Comparison of ENCODE assay signal across 1 cellular context in genomic region chr6:111677186-111677990, GRCh38.
TF ChIP-seq lines count a peak whose summit lies in the region.

No MANE protein-coding gene starts in this region.

TF ChIP-seq in HepG2, 621 proteins besides CTCF, POLR2A, EP300 and RAD21 (continued from another document and continues in another):
- TF ChIP-seq, protein P1, sequence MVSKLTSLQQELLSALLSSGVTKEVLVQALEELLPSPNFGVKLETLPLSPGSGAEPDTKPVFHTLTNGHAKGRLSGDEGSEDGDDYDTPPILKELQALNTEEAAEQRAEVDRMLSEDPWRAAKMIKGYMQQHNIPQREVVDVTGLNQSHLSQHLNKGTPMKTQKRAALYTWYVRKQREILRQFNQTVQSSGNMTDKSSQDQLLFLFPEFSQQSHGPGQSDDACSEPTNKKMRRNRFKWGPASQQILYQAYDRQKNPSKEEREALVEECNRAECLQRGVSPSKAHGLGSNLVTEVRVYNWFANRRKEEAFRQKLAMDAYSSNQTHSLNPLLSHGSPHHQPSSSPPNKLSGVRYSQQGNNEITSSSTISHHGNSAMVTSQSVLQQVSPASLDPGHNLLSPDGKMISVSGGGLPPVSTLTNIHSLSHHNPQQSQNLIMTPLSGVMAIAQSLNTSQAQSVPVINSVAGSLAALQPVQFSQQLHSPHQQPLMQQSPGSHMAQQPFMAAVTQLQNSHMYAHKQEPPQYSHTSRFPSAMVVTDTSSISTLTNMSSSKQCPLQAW (CRISPR knock-in tag; IDR thresholded peaks at IDR 0.05): peak; percentile 73; the same call in 1 of the 2 replicates
- TF ChIP-seq ZNF883 (CRISPR knock-in tag; IDR thresholded peaks at IDR 0.05; ENCODE audit: not compliant biosample characterization) (no peak), ARHGAP35 (CRISPR knock-in tag; IDR thresholded peaks at IDR 0.05; ENCODE audit: borderline replicate concordance) (no peak), ELF3 (CRISPR knock-in tag; IDR thresholded peaks at IDR 0.05) (peak; percentile 78), ZMYM4 (CRISPR knock-in tag; IDR thresholded peaks at IDR 0.05) (peak; percentile 51), ZNF703 (CRISPR knock-in tag; IDR thresholded peaks at IDR 0.05; ENCODE audit: borderline replicate concordance) (no peak), ATF1 (CRISPR knock-in tag; IDR thresholded peaks at IDR 0.05) (peak; percentile 35; the same call in 1 of the 2 replicates), BRD4 (CRISPR knock-in tag; IDR thresholded peaks at IDR 0.05) (no peak), SMAD3 (CRISPR knock-in tag; IDR thresholded peaks at IDR 0.05) (peak; percentile 30; the same call in 1 of the 2 replicates), ZNF768 (CRISPR knock-in tag; IDR thresholded peaks at IDR 0.05) (no peak), AHR (CRISPR knock-in tag; IDR thresholded peaks at IDR 0.05) (no peak), ZNF253 (CRISPR knock-in tag; IDR thresholded peaks at IDR 0.05; ENCODE audit: borderline replicate concordance) (no peak), ZNF530 (CRISPR knock-in tag; IDR thresholded peaks at IDR 0.05; ENCODE audit: low read depth) (no peak), ZMYM3 (CRISPR knock-in tag; IDR thresholded peaks at IDR 0.05) (0 out of 2 replicates have a peak, but pooled peaks have one; percentile 24), FOXK1 (CRISPR knock-in tag; IDR thresholded peaks at IDR 0.05; ENCODE audit: borderline replicate concordance, low read depth) (no peak), CHD2 (IDR thresholded peaks at IDR 0.05; ENCODE audit: low read depth, low read length) (no peak), CREB1 (IDR thresholded peaks at IDR 0.05) (no peak), CREB1 (CRISPR knock-in tag; IDR thresholded peaks at IDR 0.05) (peak; percentile 41; the same call in 1 of the 2 replicates), NFE2L1 (CRISPR knock-in tag; IDR thresholded peaks at IDR 0.05; ENCODE audit: borderline replicate concordance) (no peak), GATAD2A (CRISPR knock-in tag; IDR thresholded peaks at IDR 0.05) (peak; percentile 54; the same call in 1 of the 2 replicates), KAT7 (CRISPR knock-in tag; IDR thresholded peaks at IDR 0.05; ENCODE audit: borderline replicate concordance) (no peak), KDM6A (CRISPR knock-in tag; IDR thresholded peaks at IDR 0.05; ENCODE audit: low read depth) (peak; percentile 73), ZSCAN9 (CRISPR knock-in tag; IDR thresholded peaks at IDR 0.05; ENCODE audit: borderline replicate concordance) (0 out of 2 replicates have a peak, but pooled peaks have one; percentile 68), MBNL3 (CRISPR knock-in tag; conservative IDR thresholded peaks at IDR 0.05) (no peak), ZZZ3 (CRISPR knock-in tag; IDR thresholded peaks at IDR 0.05; ENCODE audit: borderline replicate concordance) (no peak), HDAC2 (CRISPR knock-in tag; IDR thresholded peaks at IDR 0.05) (peak; percentile 33; the same call in 1 of the 2 replicates), KLF16 (CRISPR knock-in tag; IDR thresholded peaks at IDR 0.05) (peak in 1 of 2 experiments; percentile 21; a peak in 1 of 4 replicates), ZNF124 (CRISPR knock-in tag; IDR thresholded peaks at IDR 0.05) (peak; percentile 65; the same call in 1 of the 2 replicates), RCOR2 (CRISPR knock-in tag; IDR thresholded peaks at IDR 0.05) (no peak), MIXL1 (CRISPR knock-in tag; IDR thresholded peaks at IDR 0.05) (peak; percentile 92), NCOA2 (CRISPR knock-in tag; IDR thresholded peaks at IDR 0.05) (0 out of 2 replicates have a peak, but pooled peaks have one; percentile 33), ZNF766 (CRISPR knock-in tag; IDR thresholded peaks at IDR 0.05; ENCODE audit: borderline replicate concordance) (no peak)
- TF ChIP-seq, protein P2, sequence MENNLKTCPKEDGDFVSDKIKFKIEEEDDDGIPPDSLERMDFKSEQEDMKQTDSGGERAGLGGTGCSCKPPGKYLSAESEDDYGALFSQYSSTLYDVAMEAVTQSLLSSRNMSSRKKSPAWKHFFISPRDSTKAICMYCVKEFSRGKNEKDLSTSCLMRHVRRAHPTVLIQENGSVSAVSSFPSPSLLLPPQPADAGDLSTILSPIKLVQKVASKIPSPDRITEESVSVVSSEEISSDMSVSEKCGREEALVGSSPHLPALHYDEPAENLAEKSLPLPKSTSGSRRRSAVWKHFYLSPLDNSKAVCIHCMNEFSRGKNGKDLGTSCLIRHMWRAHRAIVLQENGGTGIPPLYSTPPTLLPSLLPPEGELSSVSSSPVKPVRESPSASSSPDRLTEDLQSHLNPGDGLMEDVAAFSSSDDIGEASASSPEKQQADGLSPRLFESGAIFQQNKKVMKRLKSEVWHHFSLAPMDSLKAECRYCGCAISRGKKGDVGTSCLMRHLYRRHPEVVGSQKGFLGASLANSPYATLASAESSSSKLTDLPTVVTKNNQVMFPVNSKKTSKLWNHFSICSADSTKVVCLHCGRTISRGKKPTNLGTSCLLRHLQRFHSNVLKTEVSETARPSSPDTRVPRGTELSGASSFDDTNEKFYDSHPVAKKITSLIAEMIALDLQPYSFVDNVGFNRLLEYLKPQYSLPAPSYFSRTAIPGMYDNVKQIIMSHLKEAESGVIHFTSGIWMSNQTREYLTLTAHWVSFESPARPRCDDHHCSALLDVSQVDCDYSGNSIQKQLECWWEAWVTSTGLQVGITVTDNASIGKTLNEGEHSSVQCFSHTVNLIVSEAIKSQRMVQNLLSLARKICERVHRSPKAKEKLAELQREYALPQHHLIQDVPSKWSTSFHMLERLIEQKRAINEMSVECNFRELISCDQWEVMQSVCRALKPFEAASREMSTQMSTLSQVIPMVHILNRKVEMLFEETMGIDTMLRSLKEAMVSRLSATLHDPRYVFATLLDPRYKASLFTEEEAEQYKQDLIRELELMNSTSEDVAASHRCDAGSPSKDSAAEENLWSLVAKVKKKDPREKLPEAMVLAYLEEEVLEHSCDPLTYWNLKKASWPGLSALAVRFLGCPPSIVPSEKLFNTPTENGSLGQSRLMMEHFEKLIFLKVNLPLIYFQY (CRISPR knock-in tag; IDR thresholded peaks at IDR 0.05; ENCODE audit: borderline replicate concordance): no peak
- TF ChIP-seq, protein P3, sequence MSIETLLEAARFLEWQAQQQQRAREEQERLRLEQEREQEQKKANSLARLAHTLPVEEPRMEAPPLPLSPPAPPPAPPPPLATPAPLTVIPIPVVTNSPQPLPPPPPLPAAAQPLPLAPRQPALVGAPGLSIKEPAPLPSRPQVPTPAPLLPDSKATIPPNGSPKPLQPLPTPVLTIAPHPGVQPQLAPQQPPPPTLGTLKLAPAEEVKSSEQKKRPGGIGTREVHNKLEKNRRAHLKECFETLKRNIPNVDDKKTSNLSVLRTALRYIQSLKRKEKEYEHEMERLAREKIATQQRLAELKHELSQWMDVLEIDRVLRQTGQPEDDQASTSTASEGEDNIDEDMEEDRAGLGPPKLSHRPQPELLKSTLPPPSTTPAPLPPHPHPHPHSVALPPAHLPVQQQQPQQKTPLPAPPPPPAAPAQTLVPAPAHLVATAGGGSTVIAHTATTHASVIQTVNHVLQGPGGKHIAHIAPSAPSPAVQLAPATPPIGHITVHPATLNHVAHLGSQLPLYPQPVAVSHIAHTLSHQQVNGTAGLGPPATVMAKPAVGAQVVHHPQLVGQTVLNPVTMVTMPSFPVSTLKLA (IDR thresholded peaks at IDR 0.05): no peak
- TF ChIP-seq, protein P4, sequence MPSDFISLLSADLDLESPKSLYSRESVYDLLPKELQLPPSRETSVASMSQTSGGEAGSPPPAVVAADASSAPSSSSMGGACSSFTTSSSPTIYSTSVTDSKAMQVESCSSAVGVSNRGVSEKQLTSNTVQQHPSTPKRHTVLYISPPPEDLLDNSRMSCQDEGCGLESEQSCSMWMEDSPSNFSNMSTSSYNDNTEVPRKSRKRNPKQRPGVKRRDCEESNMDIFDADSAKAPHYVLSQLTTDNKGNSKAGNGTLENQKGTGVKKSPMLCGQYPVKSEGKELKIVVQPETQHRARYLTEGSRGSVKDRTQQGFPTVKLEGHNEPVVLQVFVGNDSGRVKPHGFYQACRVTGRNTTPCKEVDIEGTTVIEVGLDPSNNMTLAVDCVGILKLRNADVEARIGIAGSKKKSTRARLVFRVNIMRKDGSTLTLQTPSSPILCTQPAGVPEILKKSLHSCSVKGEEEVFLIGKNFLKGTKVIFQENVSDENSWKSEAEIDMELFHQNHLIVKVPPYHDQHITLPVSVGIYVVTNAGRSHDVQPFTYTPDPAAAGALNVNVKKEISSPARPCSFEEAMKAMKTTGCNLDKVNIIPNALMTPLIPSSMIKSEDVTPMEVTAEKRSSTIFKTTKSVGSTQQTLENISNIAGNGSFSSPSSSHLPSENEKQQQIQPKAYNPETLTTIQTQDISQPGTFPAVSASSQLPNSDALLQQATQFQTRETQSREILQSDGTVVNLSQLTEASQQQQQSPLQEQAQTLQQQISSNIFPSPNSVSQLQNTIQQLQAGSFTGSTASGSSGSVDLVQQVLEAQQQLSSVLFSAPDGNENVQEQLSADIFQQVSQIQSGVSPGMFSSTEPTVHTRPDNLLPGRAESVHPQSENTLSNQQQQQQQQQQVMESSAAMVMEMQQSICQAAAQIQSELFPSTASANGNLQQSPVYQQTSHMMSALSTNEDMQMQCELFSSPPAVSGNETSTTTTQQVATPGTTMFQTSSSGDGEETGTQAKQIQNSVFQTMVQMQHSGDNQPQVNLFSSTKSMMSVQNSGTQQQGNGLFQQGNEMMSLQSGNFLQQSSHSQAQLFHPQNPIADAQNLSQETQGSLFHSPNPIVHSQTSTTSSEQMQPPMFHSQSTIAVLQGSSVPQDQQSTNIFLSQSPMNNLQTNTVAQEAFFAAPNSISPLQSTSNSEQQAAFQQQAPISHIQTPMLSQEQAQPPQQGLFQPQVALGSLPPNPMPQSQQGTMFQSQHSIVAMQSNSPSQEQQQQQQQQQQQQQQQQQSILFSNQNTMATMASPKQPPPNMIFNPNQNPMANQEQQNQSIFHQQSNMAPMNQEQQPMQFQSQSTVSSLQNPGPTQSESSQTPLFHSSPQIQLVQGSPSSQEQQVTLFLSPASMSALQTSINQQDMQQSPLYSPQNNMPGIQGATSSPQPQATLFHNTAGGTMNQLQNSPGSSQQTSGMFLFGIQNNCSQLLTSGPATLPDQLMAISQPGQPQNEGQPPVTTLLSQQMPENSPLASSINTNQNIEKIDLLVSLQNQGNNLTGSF (CRISPR knock-in tag; IDR thresholded peaks at IDR 0.05): no peak
- TF ChIP-seq, protein P5, sequence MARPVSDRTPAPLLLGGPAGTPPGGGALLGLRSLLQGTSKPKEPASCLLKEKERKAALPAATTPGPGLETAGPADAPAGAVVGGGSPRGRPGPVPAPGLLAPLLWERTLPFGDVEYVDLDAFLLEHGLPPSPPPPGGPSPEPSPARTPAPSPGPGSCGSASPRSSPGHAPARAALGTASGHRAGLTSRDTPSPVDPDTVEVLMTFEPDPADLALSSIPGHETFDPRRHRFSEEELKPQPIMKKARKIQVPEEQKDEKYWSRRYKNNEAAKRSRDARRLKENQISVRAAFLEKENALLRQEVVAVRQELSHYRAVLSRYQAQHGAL (CRISPR knock-in tag; IDR thresholded peaks at IDR 0.05; ENCODE audit: not compliant biosample characterization): no peak
- TF ChIP-seq, protein P6, sequence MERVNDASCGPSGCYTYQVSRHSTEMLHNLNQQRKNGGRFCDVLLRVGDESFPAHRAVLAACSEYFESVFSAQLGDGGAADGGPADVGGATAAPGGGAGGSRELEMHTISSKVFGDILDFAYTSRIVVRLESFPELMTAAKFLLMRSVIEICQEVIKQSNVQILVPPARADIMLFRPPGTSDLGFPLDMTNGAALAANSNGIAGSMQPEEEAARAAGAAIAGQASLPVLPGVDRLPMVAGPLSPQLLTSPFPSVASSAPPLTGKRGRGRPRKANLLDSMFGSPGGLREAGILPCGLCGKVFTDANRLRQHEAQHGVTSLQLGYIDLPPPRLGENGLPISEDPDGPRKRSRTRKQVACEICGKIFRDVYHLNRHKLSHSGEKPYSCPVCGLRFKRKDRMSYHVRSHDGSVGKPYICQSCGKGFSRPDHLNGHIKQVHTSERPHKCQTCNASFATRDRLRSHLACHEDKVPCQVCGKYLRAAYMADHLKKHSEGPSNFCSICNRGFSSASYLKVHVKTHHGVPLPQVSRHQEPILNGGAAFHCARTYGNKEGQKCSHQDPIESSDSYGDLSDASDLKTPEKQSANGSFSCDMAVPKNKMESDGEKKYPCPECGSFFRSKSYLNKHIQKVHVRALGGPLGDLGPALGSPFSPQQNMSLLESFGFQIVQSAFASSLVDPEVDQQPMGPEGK (CRISPR knock-in tag; IDR thresholded peaks at IDR 0.05): no peak
